Comparison of ENCODE assay signal across 29 cellular contexts in the genomic region with DNA sequence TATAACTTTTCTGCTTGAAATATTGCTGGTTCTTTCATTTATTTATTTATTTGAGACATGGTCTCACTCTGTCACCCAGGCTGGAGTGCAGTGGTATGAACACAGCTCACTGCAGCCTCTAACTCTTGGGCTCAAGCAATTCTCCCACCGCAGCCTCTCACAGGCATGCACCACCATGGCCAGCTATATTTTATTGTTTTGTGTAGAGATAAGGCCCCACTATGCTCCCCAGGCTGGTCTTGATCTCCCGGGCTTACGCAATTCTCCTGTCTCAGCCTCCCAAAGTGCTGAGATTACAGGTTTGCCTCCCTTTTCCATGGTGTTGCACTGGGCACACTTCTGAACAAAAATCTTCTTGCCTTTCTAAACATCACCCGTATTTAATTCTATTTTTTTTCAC.
"Had no signal": no experiment of that assay in that cellular context is flagged by ENCODE, and none has a peak within 500 bp of the region (broad histone marks: within the 10 kb centered on the region; RNA-seq: fewer than 3 reads in every experiment).

No MANE protein-coding gene starts in this region.

- H3K9me3 Mint-ChIP-seq: activated CD8-positive, alpha-beta T cell treated with anti-CD3 and anti-CD28 coated beads for 36 hours; activated naive CD4-positive, alpha-beta T cell treated with anti-CD3 and anti-CD28 coated beads for 36 hours; activated naive CD4-positive, alpha-beta T cell treated with anti-CD3 and anti-CD28 coated beads, Interleukin-2, amount 50 U/mL, for 72 hours; activated T-helper 1 cell treated with anti-CD3 and anti-CD28 coated beads, Interleukin-12 subunit alpha, Interleukin-12 subunit beta, Interleukin-2, Interleukin-4 antibody, amounts not matched to agents 30 ng/mL and 10 ng/mL and 1 ng/mL, durations not matched to agents 14 hours and 24 hours and 36 hours; central memory CD8-positive, alpha-beta T cell; T-cell had no signal

- H3K36me3 ChIP-seq: adrenal gland, brain microvascular endothelial cell, WERI-Rb-1 had no signal

- H3K4me3 ChIP-seq: adrenal gland, PC-9 had no signal

- H3K4me3 Mint-ChIP-seq: activated CD8-positive, alpha-beta T cell treated with anti-CD3 and anti-CD28 coated beads for 36 hours; activated naive CD4-positive, alpha-beta T cell treated with anti-CD3 and anti-CD28 coated beads for 36 hours; activated T-helper 1 cell treated with anti-CD3 and anti-CD28 coated beads, Interleukin-12 subunit alpha, Interleukin-12 subunit beta, Interleukin-2, Interleukin-4 antibody, amounts not matched to agents 30 ng/mL and 10 ng/mL and 1 ng/mL, durations not matched to agents 14 hours and 24 hours and 36 hours; central memory CD8-positive, alpha-beta T cell; T-cell; T-helper 17 cell had no signal

- ATAC-seq: activated CD8-positive, alpha-beta T cell treated with anti-CD3 and anti-CD28 coated beads for 36 hours; activated naive CD4-positive, alpha-beta T cell treated with anti-CD3 and anti-CD28 coated beads, Interleukin-2, amount 50 U/mL, for 72 hours; Right ventricle myocardium inferior; SK-N-SH treated with all-trans-retinoic acid at 6 μM for 48 hours; T-cell; T-helper 17 cell had no signal

- H3K27ac Mint-ChIP-seq: activated CD8-positive, alpha-beta T cell treated with anti-CD3 and anti-CD28 coated beads for 36 hours; activated naive CD4-positive, alpha-beta T cell treated with anti-CD3 and anti-CD28 coated beads for 36 hours; activated naive CD4-positive, alpha-beta T cell treated with anti-CD3 and anti-CD28 coated beads, Interleukin-2, amount 50 U/mL, for 72 hours; activated T-helper 1 cell treated with anti-CD3 and anti-CD28 coated beads, Interleukin-12 subunit alpha, Interleukin-12 subunit beta, Interleukin-2, Interleukin-4 antibody, amounts not matched to agents 30 ng/mL and 10 ng/mL and 1 ng/mL, durations not matched to agents 14 hours and 24 hours and 36 hours; T-cell; T-helper 17 cell had no signal

- H3K9me3 ChIP-seq: adrenal gland had no signal

- DNase-seq: activated CD4-positive, alpha-beta T cell treated with anti-CD3 and anti-CD28 coated beads for 1 hour; activated CD4-positive, alpha-beta T cell treated with anti-CD3 and anti-CD28 coated beads for 48 hours; activated CD4-positive, alpha-beta T cell treated with anti-CD3 and anti-CD28 coated beads, Interleukin-2, amount 50 U/mL, for 4 hours; activated CD4-positive, CD25-positive, alpha-beta regulatory T cell; activated CD8-positive, alpha-beta T cell treated with anti-CD3 and anti-CD28 coated beads for 36 hours; activated gamma-delta T cell treated with Interleukin-2 at 50 U/mL for 16 hours; activated naive CD4-positive, alpha-beta T cell treated with anti-CD3 and anti-CD28 coated beads for 36 hours; activated T-cell treated with anti-CD3 and anti-CD28 coated beads, Interleukin-2, amount 50 U/mL, for 1 hour; adrenal gland; aorta; brain microvascular endothelial cell; MM.1S; NCI-H1105; NCI-H1417 treated with DMSO at 0.1 percent for 48 hours; NCI-H187 treated with DMSO at 0.1 percent for 48 hours; NCI-H2081; NCI-H2171 treated with DMSO at 0.1 percent for 48 hours; NCI-H2227 treated with DMSO at 0.1 percent for 48 hours; NCI-H524 treated with DMSO at 0.1 percent for 48 hours; PC-9; SIG-M5; T-cell; T-helper 17 cell; WERI-Rb-1 had no signal

- H3K4me1 ChIP-seq: adrenal gland had no signal

- H3K27me3 ChIP-seq: adrenal gland, brain microvascular endothelial cell had no signal

- H3K36me3 Mint-ChIP-seq: activated naive CD4-positive, alpha-beta T cell treated with anti-CD3 and anti-CD28 coated beads, Interleukin-2, amount 50 U/mL, for 72 hours; T-cell had no signal

- H3K27me3 Mint-ChIP-seq: central memory CD8-positive, alpha-beta T cell; T-cell had no signal
